In the genomic region with DNA sequence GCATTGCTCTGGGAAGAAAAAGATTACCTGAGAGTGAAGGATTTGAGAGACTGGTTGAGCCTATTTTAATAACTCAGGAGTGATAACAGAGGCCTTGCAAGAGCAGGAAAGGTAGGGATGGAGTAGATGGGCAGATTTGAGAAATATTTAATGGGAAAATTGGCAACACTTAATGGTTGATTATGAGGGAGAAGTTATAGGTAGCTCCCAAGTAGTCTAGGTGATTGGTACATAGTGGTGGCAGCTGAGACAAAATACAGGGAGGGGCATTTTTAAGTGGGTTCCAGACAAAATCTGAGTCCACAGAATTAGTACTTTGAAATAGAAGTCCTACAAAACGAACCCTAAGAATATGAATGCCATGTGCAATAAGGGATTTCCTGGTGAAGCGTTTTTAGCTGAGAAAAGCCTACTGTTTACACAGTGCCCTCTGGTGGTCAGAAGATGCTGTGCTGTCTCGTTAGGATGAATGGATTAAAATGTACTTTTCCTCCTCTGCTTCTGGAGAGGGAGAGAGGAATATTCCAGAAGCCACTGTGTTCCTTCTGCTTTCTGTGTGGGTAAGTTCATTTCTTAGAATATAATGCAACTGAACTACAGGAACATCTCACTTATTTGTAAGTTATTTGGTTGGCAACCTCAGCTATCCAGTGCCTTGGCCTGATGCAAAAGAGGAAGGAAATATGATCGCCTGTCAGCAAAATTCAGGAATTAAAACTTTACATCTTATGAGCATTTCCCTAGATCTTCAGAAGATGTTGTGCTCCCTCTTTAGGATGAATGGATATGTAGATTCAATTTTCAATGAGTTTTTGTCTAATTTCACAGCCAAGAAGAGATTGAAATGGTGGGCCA, we compare ENCODE assay signal across 8 cellular contexts. TPM values are rescaled to one million over a fixed set of nuclear protein-coding genes. Genes with fewer than 3 reads are reported as not detected.
DNase-seq lines count a peak whose midpoint lies in the region; ATAC-seq and TF ChIP-seq lines count a peak whose summit lies in the region.

No MANE protein-coding gene starts in this region.

- H3K4me3 ChIP-seq in AG10803 (ENCODE audit: low read length) (no peak overlapping the region), WI38 (ENCODE audit: low read depth, low read length) (no peak overlapping the region)

- peak; percentile 62 for DNase-seq in AG10803 (ENCODE audit: low read depth)
- peak; percentile 59 for DNase-seq in H4 (ENCODE audit: low spot score)
- DNase-seq in NCI-H2227 treated with DMSO at 0.1 percent for 48 hours (lab: John Stamatoyannopoulos, UW), result peak; percentile 41
- DNase-seq in central memory CD4-positive, alpha-beta T cell, result peak; percentile 65
- peak; percentile 67 for DNase-seq in kidney glomerular epithelial cell (lab: John Stamatoyannopoulos, UW)
- DNase-seq in stimulated activated CD4-positive, alpha-beta T cell treated with anti-CD3 and anti-CD28 coated beads, Interleukin-4, amount 100 ng/mL, for 1 hour, result peak; percentile 45

- TF ChIP-seq CTCF in AG10803 (conservative IDR thresholded peaks at IDR 0.05; ENCODE audit: low read length), result peak; percentile 96
- TF ChIP-seq CTCF in WI38 (IDR thresholded peaks at IDR 0.05; ENCODE audit: low read depth, low read length), result peak; percentile 65

- ATAC-seq in HG03196 (IDR thresholded peaks at IDR 0.05; ENCODE audit: unreplicated experiment), result no peak

RNA-seq across cellular contexts. Expression of a gene that starts 6.5 kb away (rescaled TPM):
- 32.6 and 34.7 TPM in 2 replicates for total RNA-seq in H4 (2014; rRNA removed; shearing (Covaris generic))

RNA-seq across cellular contexts. Expression of a gene that starts 7.4 kb away (rescaled TPM):
- total RNA-seq in H4 (2014; rRNA removed; shearing (Covaris generic)), result 2.3 and 2.6 TPM in 2 replicates

RNA-seq across cellular contexts. Expression of a gene that starts 29.5 kb away (rescaled TPM):
- total RNA-seq in H4 (2014; rRNA removed; shearing (Covaris generic)), result 3.7 and 3.8 TPM in 2 replicates

RNA-seq across cellular contexts. Expression of a gene that starts 38.7 kb away (rescaled TPM):
- 0.64 TPM in 1 of 2 replicates, not detected in the other for total RNA-seq in H4 (2014; rRNA removed; shearing (Covaris generic))

RNA-seq across cellular contexts. Expression of a gene that starts 45.8 kb away (rescaled TPM):
- total RNA-seq in H4 (2014; rRNA removed; shearing (Covaris generic)), result 0.81 and 1.5 TPM in 2 replicates
